25 cellular contexts compared by ENCODE assay signal in genomic region chr9:8297047-8297446, GRCh38.
DNase-seq lines count a peak whose midpoint lies in the region; ATAC-seq lines count a peak whose summit lies in the region.
"Had no signal": no experiment of that assay in that cellular context is flagged by ENCODE, and none has a peak within 500 bp of the region (broad histone marks: within the 10 kb centered on the region; RNA-seq: fewer than 3 reads in every experiment).

No MANE protein-coding gene starts in this region.

- ATAC-seq in left lobe of liver: peak; percentile 36
- ATAC-seq: A549; CD8-positive, alpha-beta T cell had no signal

- no peak for DNase-seq in left lobe of liver (ENCODE audit: low spot score)
- peak; percentile 41 for DNase-seq in mucosa of gallbladder (ENCODE audit: low spot score)
- DNase-seq in SW480 (ENCODE audit: low spot score): no peak
- no peak for DNase-seq in NCI-H2029 (lab: John Stamatoyannopoulos, UW)
- DNase-seq: 8988T; ACHN; AML-193; BE2C; C1 segment of cervical spinal cord; Caco-2; Calu3; CD4-positive, alpha-beta memory T cell; CD4-positive, alpha-beta T cell; CD4-positive, CD25-positive, alpha-beta regulatory T cell; CD8-positive, alpha-beta memory T cell; CD8-positive, alpha-beta T cell; COR-L47; DMS 273 treated with DMSO at 0.1 percent for 48 hours; DMS153; DMS53; DMS79; DMS79 treated with DMSO at 0.1 percent for 48 hours; DND-41; EL had no signal
